Comparison of ENCODE assay signal across 16 cellular contexts in the genomic region with DNA sequence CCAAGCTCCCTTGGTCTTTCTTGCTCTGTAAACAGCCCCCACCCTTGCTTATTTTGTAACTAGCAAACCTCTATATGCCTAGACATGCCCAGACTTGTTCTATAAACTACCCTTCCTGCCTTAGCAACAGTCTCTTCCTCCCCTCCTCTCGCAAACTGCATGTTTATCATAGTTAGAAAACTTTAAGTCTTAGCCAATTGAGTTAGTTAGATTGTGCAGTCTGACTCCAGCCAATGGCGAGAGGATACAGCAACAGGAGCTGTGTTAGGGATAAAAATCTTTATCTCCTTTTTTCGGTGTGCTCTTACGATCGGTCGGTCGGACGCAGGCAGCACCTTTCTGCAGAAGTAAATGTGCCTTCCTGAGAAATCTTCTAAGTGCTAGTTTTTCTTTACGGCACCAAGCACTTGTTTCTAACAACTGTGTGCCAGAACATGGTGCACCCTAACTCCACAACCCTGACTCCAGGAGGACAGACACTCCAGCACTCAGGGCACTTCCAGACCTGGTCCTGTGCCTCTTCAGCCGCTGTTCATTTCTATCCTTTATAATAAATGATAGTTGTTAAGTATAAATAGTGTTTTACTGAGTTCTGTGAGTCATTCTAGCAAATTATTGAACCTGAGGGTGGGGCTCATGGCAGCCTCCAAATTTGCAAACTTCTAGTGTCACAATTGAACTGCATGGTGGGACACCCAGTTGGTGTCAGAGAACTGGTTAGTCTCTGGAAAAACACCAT. TPM values are rescaled to one million over a fixed set of nuclear protein-coding genes. Genes with fewer than 3 reads are reported as not detected.
DNase-seq lines count a peak whose midpoint lies in the region; ATAC-seq and TF ChIP-seq lines count a peak whose summit lies in the region.
"Had no signal": no experiment of that assay in that cellular context is flagged by ENCODE, and none has a peak within 500 bp of the region (broad histone marks: within the 10 kb centered on the region; RNA-seq: fewer than 3 reads in every experiment).

No MANE protein-coding gene starts in this region.

- H3K4me2 ChIP-seq in Loucy (ENCODE audit: low read depth, low read length, poor library complexity, severe bottlenecking): no peak overlapping the region
- H3K4me2 ChIP-seq in neural progenitor cell: peak overlapping the region; percentile 69

- H3K4me3 ChIP-seq in Loucy (ENCODE audit: low read length, poor library complexity, severe bottlenecking): no peak overlapping the region
- H3K4me3 ChIP-seq in neural progenitor cell: no peak overlapping the region
- H3K4me3 ChIP-seq in CD4-positive, alpha-beta memory T cell (ENCODE audit: low read length in 2 of 2): no peak overlapping the region
- H3K4me3 ChIP-seq: ovary, tibial nerve had no signal

- H3K27ac ChIP-seq in neural progenitor cell: no peak overlapping the region
- H3K27ac ChIP-seq in CD4-positive, alpha-beta memory T cell (ENCODE audit: low read depth, low read length): no peak overlapping the region
- H3K27ac ChIP-seq: ovary, tibial nerve had no signal

- no peak for DNase-seq in activated CD4-positive, alpha-beta T cell treated with anti-CD3 and anti-CD28 coated beads, Interleukin-2, amount 10 ng/mL, durations not matched to agents 24 days and 14 days
- DNase-seq in activated CD4-positive, alpha-beta T cell treated with anti-CD3 and anti-CD28 coated beads, Interleukin-2, amount 50 U/mL, for 1 hour: no peak
- DNase-seq in neural progenitor cell (ENCODE audit: low spot score): no peak
- DNase-seq in NCI-H774 (lab: John Stamatoyannopoulos, UW): no peak
- no peak for DNase-seq in CD4-positive, alpha-beta memory T cell
- DNase-seq: activated CD4-positive, alpha-beta T cell treated with anti-CD3 and anti-CD28 coated beads for 36 hours; activated gamma-delta T cell treated with Interleukin-2 at 50 U/mL for 16 hours; cerebellar nuclear complex; mesendoderm; NCI-H2227 treated with DMSO at 0.1 percent for 48 hours; ovary; stimulated activated CD4-positive, alpha-beta T cell treated with anti-CD3 and anti-CD28 coated beads, Interleukin-15, amount 100 ng/mL, for 24 hours had no signal

- no peak overlapping the region for H2AFZ ChIP-seq in Loucy (ENCODE audit: low read length)
- peak overlapping the region; percentile 32 for H2AFZ ChIP-seq in neural progenitor cell (replicated peaks)

- peaks cover 2% of the 10 kb centered on the region for H3K4me1 Mint-ChIP-seq in activated CD4-positive, alpha-beta T cell treated with anti-CD3 and anti-CD28 coated beads, Interleukin-2, amount 10 ng/mL, durations not matched to agents 24 days and 14 days
- H3K4me1 Mint-ChIP-seq in brain (peaks cover 7% of the 10 kb centered on the region), neural progenitor cell (no peaks in the 10 kb centered on the region)
- H3K4me1 Mint-ChIP-seq in CD4-positive, alpha-beta memory T cell: no peaks in the 10 kb centered on the region
- H3K4me1 Mint-ChIP-seq: activated CD4-positive, alpha-beta T cell treated with anti-CD3 and anti-CD28 coated beads for 36 hours had no signal

- intact Hi-C loops in activated CD4-positive, alpha-beta T cell treated with anti-CD3 and anti-CD28 coated beads, Interleukin-2, amount 10 ng/mL, durations not matched to agents 24 days and 14 days (cut with micrococcal nuclease): no loop called here
- intact Hi-C loops in CD4-positive, alpha-beta memory T cell (cut with micrococcal nuclease): no loop called here

- H3K9me3 Mint-ChIP-seq in activated CD4-positive, alpha-beta T cell treated with anti-CD3 and anti-CD28 coated beads, Interleukin-2, amount 10 ng/mL, durations not matched to agents 24 days and 14 days: peaks cover 49% of the 10 kb centered on the region
- H3K9me3 Mint-ChIP-seq in brain (peaks cover 11 to 35% (median 23%) of the 10 kb centered on the region in 5 experiments), neural progenitor cell (peaks cover 7% of the 10 kb centered on the region)
- H3K9me3 Mint-ChIP-seq in CD4-positive, alpha-beta memory T cell: peaks cover 3 to 56% (median 53%) of the 10 kb centered on the region in 8 donors

- peaks cover 19% of the 10 kb centered on the region; the same call in 1 of the 2 replicates for H3K79me2 ChIP-seq in Loucy (ENCODE audit: insufficient read depth, low read length)
- peaks cover 48% of the 10 kb centered on the region for H3K79me2 ChIP-seq in neural progenitor cell (ENCODE audit: low read depth)

- no peaks in the 10 kb centered on the region for H3K9me2 ChIP-seq in Loucy (replicated peaks; ENCODE audit: low read depth, low read length)

- H3K9me3 ChIP-seq in Loucy (ENCODE audit: insufficient read depth, low read depth, low read length) (peaks cover 4% of the 10 kb centered on the region; the same call in 1 of the 2 replicates), neural progenitor cell (ENCODE audit: low read depth) (no peaks in the 10 kb centered on the region)
- peaks cover 0 to 10% of the 10 kb centered on the region in 2 donors for H3K9me3 ChIP-seq in CD4-positive, alpha-beta memory T cell (ENCODE audit: control insufficient read depth in 1 of 2, low read length in 2 of 2)
- H3K9me3 ChIP-seq: ovary had no signal

- TF ChIP-seq CTCF in Loucy (conservative IDR thresholded peaks at IDR 0.05; ENCODE audit: low read length): no peak
- TF ChIP-seq CTCF in brain (conservative IDR thresholded peaks at IDR 0.05): no peak
- no peak for TF ChIP-seq CTCF in neural progenitor cell (IDR thresholded peaks at IDR 0.05)

- ATAC-seq in GM18861 (IDR thresholded peaks at IDR 0.05; ENCODE audit: unreplicated experiment): no peak
- ATAC-seq: activated CD4-positive, alpha-beta T cell treated with anti-CD3 and anti-CD28 coated beads for 36 hours had no signal

- no peaks in the 10 kb centered on the region for H3K27me3 Mint-ChIP-seq in activated CD4-positive, alpha-beta T cell treated with anti-CD3 and anti-CD28 coated beads, Interleukin-2, amount 10 ng/mL, durations not matched to agents 24 days and 14 days
- H3K27me3 Mint-ChIP-seq in brain (no peaks in the 10 kb centered on the region), neural progenitor cell (ENCODE audit: insufficient read depth, low read depth) (no peaks in the 10 kb centered on the region)
- no peaks in the 10 kb centered on the region for H3K27me3 Mint-ChIP-seq in CD4-positive, alpha-beta memory T cell
- H3K27me3 Mint-ChIP-seq: activated CD4-positive, alpha-beta T cell treated with anti-CD3 and anti-CD28 coated beads for 36 hours had no signal

- H3K36me3 ChIP-seq in Loucy (ENCODE audit: insufficient read depth, low read length): no peaks in the 10 kb centered on the region
- H3K36me3 ChIP-seq in neural progenitor cell: no peaks in the 10 kb centered on the region
- no peaks in the 10 kb centered on the region for H3K36me3 ChIP-seq in CD4-positive, alpha-beta memory T cell (ENCODE audit: insufficient read depth, low read length)
- H3K36me3 ChIP-seq: ovary had no signal

- peak overlapping the region; percentile 71 for H3K27ac Mint-ChIP-seq in activated CD4-positive, alpha-beta T cell treated with anti-CD3 and anti-CD28 coated beads, Interleukin-2, amount 10 ng/mL, durations not matched to agents 24 days and 14 days
- H3K27ac Mint-ChIP-seq in brain (peak overlapping the region in 3 of 5 experiments; percentile 75 to 89 (median 77)), neural progenitor cell (no peak overlapping the region)
- no peak overlapping the region for H3K27ac Mint-ChIP-seq in CD4-positive, alpha-beta memory T cell

- H3K9ac ChIP-seq in Loucy (ENCODE audit: low read depth, low read length, poor library complexity, severe bottlenecking): peak overlapping the region; percentile 47
- no peak overlapping the region for H3K9ac ChIP-seq in neural progenitor cell

- POLR2A ChIA-PET in CD4-positive, alpha-beta memory T cell (lab: Charles Lee; ENCODE audit: partially characterized antibody): interaction anchor here (1.2 kb wide), 1 partner anchor 32 kb away, joined by 3 read pairs; no protein-coding TSS in a partner anchor

- H3F3A ChIP-seq in Loucy (ENCODE audit: low read depth): no peaks in the 10 kb centered on the region
- H3F3A ChIP-seq in neural progenitor cell (ENCODE audit: low read depth): peaks cover 30% of the 10 kb centered on the region

- H3K36me3 Mint-ChIP-seq in activated CD4-positive, alpha-beta T cell treated with anti-CD3 and anti-CD28 coated beads, Interleukin-2, amount 10 ng/mL, durations not matched to agents 24 days and 14 days (ENCODE audit: low read depth): peaks cover 69% of the 10 kb centered on the region
- H3K36me3 Mint-ChIP-seq in brain: peaks cover 65% of the 10 kb centered on the region
- H3K36me3 Mint-ChIP-seq in neural progenitor cell: peaks cover 3% of the 10 kb centered on the region
- H3K36me3 Mint-ChIP-seq in CD4-positive, alpha-beta memory T cell: peaks cover 73 to 85% of the 10 kb centered on the region in 2 donors

- no peaks in the 10 kb centered on the region for H3K27me3 ChIP-seq in Loucy (ENCODE audit: insufficient read depth, low read length, poor library complexity, severe bottlenecking)
- no peaks in the 10 kb centered on the region for H3K27me3 ChIP-seq in neural progenitor cell
- no peaks in the 10 kb centered on the region for H3K27me3 ChIP-seq in CD4-positive, alpha-beta memory T cell (ENCODE audit: insufficient read depth, low read length)
- H3K27me3 ChIP-seq: ovary, tibial nerve had no signal

- H3K4me1 ChIP-seq in Loucy (ENCODE audit: insufficient read depth, low read length, poor library complexity, severe bottlenecking) (no peaks in the 10 kb centered on the region), neural progenitor cell (peaks cover 62% of the 10 kb centered on the region)
- no peaks in the 10 kb centered on the region for H3K4me1 ChIP-seq in CD4-positive, alpha-beta memory T cell (ENCODE audit: insufficient read depth, low read length)
- H3K4me1 ChIP-seq: tibial nerve had no signal

- H4K20me1 ChIP-seq in Loucy (ENCODE audit: insufficient read depth, low read length, poor library complexity, severe bottlenecking) (no peaks in the 10 kb centered on the region), neural progenitor cell (ENCODE audit: low read depth) (no peaks in the 10 kb centered on the region)

- H3K4me3 Mint-ChIP-seq in activated CD4-positive, alpha-beta T cell treated with anti-CD3 and anti-CD28 coated beads, Interleukin-2, amount 10 ng/mL, durations not matched to agents 24 days and 14 days: no peak overlapping the region
- H3K4me3 Mint-ChIP-seq in brain: peak overlapping the region in 2 of 5 experiments; percentile 5 to 6
- H3K4me3 Mint-ChIP-seq in neural progenitor cell: no peak overlapping the region
- no peak overlapping the region for H3K4me3 Mint-ChIP-seq in CD4-positive, alpha-beta memory T cell
- H3K4me3 Mint-ChIP-seq: activated CD4-positive, alpha-beta T cell treated with anti-CD3 and anti-CD28 coated beads for 36 hours had no signal

- CTCF ChIA-PET in CD4-positive, alpha-beta memory T cell (lab: Charles Lee; ENCODE audit: partially characterized antibody): no interaction called here

RNA-seq across cellular contexts. Expression of gene GNG4, which starts 25.7 kb away (rescaled TPM):
- total RNA-seq in activated CD4-positive, alpha-beta T cell treated with anti-CD3 and anti-CD28 coated beads, Interleukin-2, amount 10 ng/mL, durations not matched to agents 24 days and 14 days: 76.2 and 77.2 TPM in 2 replicates
- polyA plus RNA-seq in brain (ENCODE audit: insufficient read depth, low read depth, low replicate concordance): 280 TPM
- 14.9 and 20.7 TPM in 2 replicates for total RNA-seq in neural progenitor cell (ENCODE audit: low replicate concordance)
- under 1 TPM in 1 of 2 experiments, not detected in 1; 0.19 TPM for total RNA-seq in CD4-positive, alpha-beta memory T cell
- not detected for polyA plus RNA-seq in CD4-positive, alpha-beta memory T cell

Comparison
In these comparisons a context has a peak if more than half of its experiments do, and no peak if none do; other contexts are left out.
1. H3K27ac Mint-ChIP-seq: peak in activated CD4-positive, alpha-beta T cell treated with anti-CD3 and anti-CD28 coated beads, Interleukin-2, amount 10 ng/mL, durations not matched to agents 24 days and 14 days (single experiment) and brain (3 of 5); none in neural progenitor cell (single experiment) and CD4-positive, alpha-beta memory T cell (0 of 7).
2. RNA of gene GNG4, which starts 25.7 kb away (total RNA-seq): 76.2 to 77.2 TPM in activated CD4-positive, alpha-beta T cell treated with anti-CD3 and anti-CD28 coated beads, Interleukin-2, amount 10 ng/mL, durations not matched to agents 24 days and 14 days and 14.9 to 20.7 TPM in neural progenitor cell; 0.19 TPM in CD4-positive, alpha-beta memory T cell; every median in the first group is over 10 times any median in the second.